ENCODE assay signal across 8 cellular contexts in genomic region chr2:209208211-209208610, GRCh38.
A peak's percentile ranks its signal among the peaks of the same experiment; 100 is the strongest.
DNase-seq lines count a peak whose midpoint lies in the region; ATAC-seq and TF ChIP-seq lines count a peak whose summit lies in the region.

No MANE protein-coding gene starts in this region.

- ATAC-seq in GM18867 (IDR thresholded peaks at IDR 0.05; ENCODE audit: unreplicated experiment) (peak; percentile 79), HG03280 (IDR thresholded peaks at IDR 0.05; ENCODE audit: unreplicated experiment) (peak; percentile 64)

- WGBS in SK-N-SH (ENCODE audit: low lambda C conversion rate), result 43% methylated on average over 9 of the region's 9 CpGs

- no peak overlapping the region for H3K27ac ChIP-seq in SK-N-SH (ENCODE audit: low read depth in 2 of 2, low read length in 1 of 2)

- H3K4me1 ChIP-seq in SK-N-SH (ENCODE audit: control insufficient read depth in 1 of 2, insufficient read depth in 2 of 2, low read depth in 1 of 2, low read length in 1 of 2), result no peaks in the 10 kb centered on the region
- H3K4me1 ChIP-seq in skeletal muscle satellite cell (ENCODE audit: control insufficient read depth, insufficient read depth, low read length), result no peaks in the 10 kb centered on the region

- no peaks in the 10 kb centered on the region for H3F3A ChIP-seq in SK-N-SH (replicated peaks; ENCODE audit: insufficient read depth)

- peak; percentile 52 for DNase-seq in CD1c-positive myeloid dendritic cell (ENCODE audit: extremely low spot score)
- peak; percentile 16 for DNase-seq in SK-N-SH
- peak; percentile 31 for DNase-seq in fibroblast of the aortic adventitia (ENCODE audit: low read depth)
- no peak for DNase-seq in NCI-H1436 treated with DMSO at 0.1 percent for 48 hours (lab: John Stamatoyannopoulos, UW)
- DNase-seq in stimulated activated CD4-positive, alpha-beta T cell treated with anti-CD3 and anti-CD28 coated beads, Interleukin-1b, Interleukin-23, amount 100 ng/mL, for 48 hours, result no peak

- TF ChIP-seq CTCF in SK-N-SH (IDR thresholded peaks at IDR 0.05) (peak; percentile 68), fibroblast of the aortic adventitia (IDR thresholded peaks at IDR 0.05; ENCODE audit: insufficient read depth, low read length) (peak; percentile 34)

- H3K4me3 ChIP-seq in SK-N-SH (ENCODE audit: low read depth in 2 of 2, low read length in 1 of 2) (peak overlapping the region in 1 of 2 experiments; percentile 60; a peak in 2 of 4 replicates), fibroblast of the aortic adventitia (ENCODE audit: low read depth, low read length) (peak overlapping the region; percentile 47), skeletal muscle satellite cell (ENCODE audit: low read length) (peak overlapping the region; percentile 63)

- POLR2A ChIA-PET in SK-N-SH (lab: Yijun Ruan, JAX), result no interaction called here

- no peaks in the 10 kb centered on the region for H3K9me2 ChIP-seq in SK-N-SH

- H3K27me3 ChIP-seq in SK-N-SH (ENCODE audit: insufficient read depth) (no peaks in the 10 kb centered on the region), skeletal muscle satellite cell (ENCODE audit: control insufficient read depth, insufficient read depth, low read length) (no peaks in the 10 kb centered on the region)

- no peak for TF ChIP-seq EP300 in SK-N-SH (IDR thresholded peaks at IDR 0.05; ENCODE audit: borderline replicate concordance in 1 of 2, low read depth in 1 of 2, low read length in 1 of 2)

- no peaks in the 10 kb centered on the region for H3K79me2 ChIP-seq in SK-N-SH (ENCODE audit: insufficient read depth)

- no peak overlapping the region for H3K9ac ChIP-seq in SK-N-SH
- no peak overlapping the region for H3K9ac ChIP-seq in skeletal muscle satellite cell (ENCODE audit: low read depth, low read length)

- H3K9me3 ChIP-seq in SK-N-SH (no peaks in the 10 kb centered on the region), skeletal muscle satellite cell (replicated peaks; ENCODE audit: low read length) (no peaks in the 10 kb centered on the region)

- H3K36me3 ChIP-seq in SK-N-SH (replicated peaks in 1 of 2; ENCODE audit: control insufficient read depth in 1 of 2, insufficient read depth in 2 of 2, low read length in 1 of 2), result no peaks in the 10 kb centered on the region
- H3K36me3 ChIP-seq in skeletal muscle satellite cell (ENCODE audit: insufficient read depth, low read length), result no peaks in the 10 kb centered on the region

- H3K4me2 ChIP-seq in SK-N-SH (peak overlapping the region; percentile 55; the same call in 1 of the 2 replicates), skeletal muscle satellite cell (ENCODE audit: low read length) (peak overlapping the region; percentile 77)

- CTCF ChIA-PET in SK-N-SH (lab: Yijun Ruan, JAX), result interaction anchor here (0.6 to 4.0 kb wide), 9 partner anchors 14 to 835 kb away, joined by 3 to 22 read pairs (median 3); no protein-coding TSS in a partner anchor

- peak overlapping the region; percentile 75; the same call in 1 of the 2 replicates for H2AFZ ChIP-seq in SK-N-SH (ENCODE audit: low read depth)

- TF ChIP-seq RAD21 in SK-N-SH (IDR thresholded peaks at IDR 0.05; ENCODE audit: low read length), result peak; percentile 78

- H4K20me1 ChIP-seq in SK-N-SH (ENCODE audit: insufficient read depth), result no peaks in the 10 kb centered on the region

TF ChIP-seq in SK-N-SH, 30 proteins besides CTCF, POLR2A, EP300 and RAD21:
- TF ChIP-seq SIN3A (IDR thresholded peaks at IDR 0.05; ENCODE audit: borderline replicate concordance, low read depth, low read length) (no peak), SMC3 (IDR thresholded peaks at IDR 0.05; ENCODE audit: low read depth, low read length) (peak; percentile 38; the same call in 1 of the 2 replicates)

Comparison
In these comparisons a context has a peak if more than half of its experiments do, and no peak if none do; other contexts are left out.
1. DNase-seq: peak in CD1c-positive myeloid dendritic cell (single experiment), SK-N-SH (single experiment) and fibroblast of the aortic adventitia (single experiment); none in NCI-H1436 treated with DMSO at 0.1 percent for 48 hours (single experiment) and stimulated activated CD4-positive, alpha-beta T cell treated with anti-CD3 and anti-CD28 coated beads, Interleukin-1b, Interleukin-23, amount 100 ng/mL, for 48 hours (single experiment).